25 cellular contexts compared by ENCODE assay signal in the genomic region with DNA sequence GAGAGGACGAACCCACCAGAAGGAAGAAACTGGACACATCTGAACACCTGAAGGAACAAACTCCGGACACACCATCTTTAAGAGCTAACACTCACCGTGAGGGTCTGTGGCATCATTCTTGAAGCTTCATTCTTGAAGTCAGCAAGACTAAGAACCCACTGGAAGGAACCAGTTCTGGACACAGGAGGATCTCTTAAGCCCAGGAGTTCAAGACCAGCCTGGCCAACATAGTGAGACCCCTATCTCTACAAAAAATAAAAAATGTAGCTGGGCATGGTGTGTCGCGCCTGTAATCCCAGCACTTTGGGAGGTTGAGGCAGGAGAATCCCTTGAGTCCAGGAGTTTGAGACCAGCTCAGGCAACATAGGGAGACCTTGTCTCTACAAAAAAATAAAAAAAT. TPM values are rescaled to one million over a fixed set of nuclear protein-coding genes. Genes with fewer than 3 reads are reported as not detected.
DNase-seq lines count a peak whose midpoint lies in the region; ATAC-seq, FAIRE-seq and TF ChIP-seq lines count a peak whose summit lies in the region.
"Had no signal": no experiment of that assay in that cellular context is flagged by ENCODE, and none has a peak within 500 bp of the region (broad histone marks: within the 10 kb centered on the region; RNA-seq: fewer than 3 reads in every experiment).

No MANE protein-coding gene starts in this region.

- H3K9me3 Mint-ChIP-seq in T-helper 2 cell treated with Interferon-gamma antibody and Interleukin-4, amounts not matched to agents 5 μg/mL and 100 μg/mL, for 36 hours = no peaks in the 10 kb centered on the region
- no peaks in the 10 kb centered on the region for H3K9me3 Mint-ChIP-seq in activated naive CD8-positive, alpha-beta T cell (ENCODE audit: low read depth)
- no peaks in the 10 kb centered on the region for H3K9me3 Mint-ChIP-seq in stimulated activated naive CD8-positive, alpha-beta T cell treated with anti-CD3 and anti-CD28 coated beads, Interleukin-15, amount 100 ng/mL, for 72 hours
- H3K9me3 Mint-ChIP-seq: IgD-negative memory B cell had no signal

- peak overlapping the region; percentile 70 for H3K4me2 ChIP-seq in HepG2 (ENCODE audit: low read depth, low read length)

- H2AFZ ChIP-seq in HepG2 (ENCODE audit: low read length) = peak overlapping the region; percentile 95

- POLR2A ChIA-PET in HepG2 (lab: Yijun Ruan, JAX) = interaction anchor here (1.0 to 3.0 kb wide), 9 partner anchors 8 to 351 kb away, joined by 3 to 20 read pairs (median 4); a partner anchor contains a TSS

- H3K27me3 ChIP-seq in HepG2 (ENCODE audit: control insufficient read depth in 1 of 2, insufficient read depth in 2 of 2, low read length in 2 of 2) = no peaks in the 10 kb centered on the region
- H3K27me3 ChIP-seq in right lobe of liver = no peaks in the 10 kb centered on the region
- H3K27me3 ChIP-seq: MG63 had no signal

- CTCF ChIA-PET in HepG2 (lab: Yijun Ruan, JAX; ENCODE audit: low intra/inter-chr PET ratio, low total read pairs) = no interaction called here

- no peaks in the 10 kb centered on the region for H3K36me3 Mint-ChIP-seq in T-helper 2 cell treated with Interferon-gamma antibody and Interleukin-4, amounts not matched to agents 5 μg/mL and 100 μg/mL, for 36 hours (ENCODE audit: low read depth)
- peaks cover 2% of the 10 kb centered on the region for H3K36me3 Mint-ChIP-seq in activated naive CD8-positive, alpha-beta T cell
- H3K36me3 Mint-ChIP-seq: CD4-positive, CD25-positive, alpha-beta regulatory T cell had no signal

- no peaks in the 10 kb centered on the region for H3K79me2 ChIP-seq in HepG2 (ENCODE audit: insufficient read depth, low read length)

- H3K27me3 Mint-ChIP-seq in T-helper 2 cell treated with Interferon-gamma antibody and Interleukin-4, amounts not matched to agents 5 μg/mL and 100 μg/mL, for 36 hours (ENCODE audit: low read depth) = peaks cover 4% of the 10 kb centered on the region
- no peaks in the 10 kb centered on the region for H3K27me3 Mint-ChIP-seq in activated naive CD8-positive, alpha-beta T cell
- peaks cover 8% of the 10 kb centered on the region for H3K27me3 Mint-ChIP-seq in stimulated activated naive CD8-positive, alpha-beta T cell treated with anti-CD3 and anti-CD28 coated beads, Interleukin-15, amount 100 ng/mL, for 72 hours

- TF ChIP-seq EP300 in HepG2 (IDR thresholded peaks at IDR 0.05; ENCODE audit: low read depth in 2 of 2, low read length in 2 of 2) = no peak
- TF ChIP-seq EP300 in HepG2 (CRISPR knock-in tag; IDR thresholded peaks at IDR 0.05; ENCODE audit: borderline replicate concordance) = no peak

- BruUV-seq in HepG2 (replicated peaks; lab: Mats Ljungman, UMichigan) = no TSS peak

- intact Hi-C loops in HepG2 (cut with micrococcal nuclease; ENCODE audit: unreplicated experiment) = no loop called here
- intact Hi-C loops in right lobe of liver (cut with DNase I) = loop anchor here (5.0 to 10.0 kb wide), 2 partner anchors 94 to 184 kb away; a partner anchor contains a TSS

- H3K4me1 ChIP-seq in HepG2 (ENCODE audit: insufficient read depth, low read length) (peaks cover 62% of the 10 kb centered on the region), right lobe of liver (peaks cover 0 to 17% (median 5%) of the 10 kb centered on the region in 4 donors)

- peak overlapping the region; percentile 34; the same call in 1 of the 2 replicates for H3K9ac ChIP-seq in HepG2 (ENCODE audit: insufficient read depth, low read depth, low read length)

- H3K4me3 Mint-ChIP-seq in T-helper 2 cell treated with Interferon-gamma antibody and Interleukin-4, amounts not matched to agents 5 μg/mL and 100 μg/mL, for 36 hours = peak overlapping the region; percentile 46
- peak overlapping the region; percentile 70 for H3K4me3 Mint-ChIP-seq in activated naive CD8-positive, alpha-beta T cell
- peak overlapping the region; percentile 59 for H3K4me3 Mint-ChIP-seq in stimulated activated naive CD8-positive, alpha-beta T cell treated with anti-CD3 and anti-CD28 coated beads, Interleukin-15, amount 100 ng/mL, for 72 hours
- H3K4me3 Mint-ChIP-seq: B cell, IgD-negative memory B cell had no signal

- H3K27ac Mint-ChIP-seq in T-helper 2 cell treated with Interferon-gamma antibody and Interleukin-4, amounts not matched to agents 5 μg/mL and 100 μg/mL, for 36 hours = no peak overlapping the region
- H3K27ac Mint-ChIP-seq in activated naive CD8-positive, alpha-beta T cell = no peak overlapping the region
- no peak overlapping the region for H3K27ac Mint-ChIP-seq in stimulated activated naive CD8-positive, alpha-beta T cell treated with anti-CD3 and anti-CD28 coated beads, Interleukin-15, amount 100 ng/mL, for 72 hours
- H3K27ac Mint-ChIP-seq: B cell, IgD-negative memory B cell had no signal

- no peak for TF ChIP-seq CTCF in HepG2 (CRISPR knock-in tag; IDR thresholded peaks at IDR 0.05)
- TF ChIP-seq CTCF in right lobe of liver (IDR thresholded peaks at IDR 0.05) = no peak

- WGBS in HepG2 (ENCODE audit: low lambda C conversion rate) = 90% methylated on average over 4 of the region's 5 CpGs
- WGBS in right lobe of liver (ENCODE audit: insufficient coverage, low coverage, low lambda C conversion rate, missing lambda C conversion rate) = 94% methylated on average over 3 of the region's 5 CpGs

- TF ChIP-seq RAD21 in HepG2 (CRISPR knock-in tag; IDR thresholded peaks at IDR 0.05) = no peak

- FAIRE-seq in HepG2 (lab: Jason Lieb, UNC) = no peak
- FAIRE-seq: GM19239, HTR-8/SVneo had no signal

- TF ChIP-seq POLR2A in HepG2 (IDR thresholded peaks at IDR 0.05; ENCODE audit: insufficient read depth in 1 of 2, low read depth in 2 of 2, low read length in 2 of 2) = no peak
- no peak for TF ChIP-seq POLR2A in right lobe of liver (IDR thresholded peaks at IDR 0.05)

- ATAC-seq in HepG2 (no peak), right lobe of liver (no peak), GM19351 (IDR thresholded peaks at IDR 0.05; ENCODE audit: unreplicated experiment) (no peak)
- no peak for ATAC-seq in stimulated activated naive CD8-positive, alpha-beta T cell treated with anti-CD3 and anti-CD28 coated beads, Interleukin-15, amount 100 ng/mL, for 72 hours
- ATAC-seq: HCT116, PC-3 had no signal

- H3K27ac ChIP-seq in HepG2 (ENCODE audit: extremely low read length, insufficient read depth, low read length) (peak overlapping the region; percentile 41), right lobe of liver (no peak overlapping the region)
- H3K27ac ChIP-seq: RWPE1 had no signal

- H3K9me3 ChIP-seq in HepG2 (ENCODE audit: low read length) (no peaks in the 10 kb centered on the region), right lobe of liver (no peaks in the 10 kb centered on the region)

- in situ Hi-C loops in HepG2 (cut with HindIII; ENCODE audit: extremely low pct_ligation_motif_present, low pct_unique_long_range_greater_than_20kb) = no loop called here

- H4K20me1 ChIP-seq in HepG2 (ENCODE audit: insufficient read depth, low read length) = no peaks in the 10 kb centered on the region

- H3K4me3 ChIP-seq in HepG2 (replicated peaks in 1 of 3; ENCODE audit: insufficient read depth in 1 of 3, low read depth in 2 of 3, low read length in 3 of 3) (peak overlapping the region; percentile 16 to 57 (median 37); a peak in 5 of 6 replicates), right lobe of liver (no peak overlapping the region)
- H3K4me3 ChIP-seq: MG63 had no signal

- no peak for DNase-seq in T-helper 2 cell treated with Interferon-gamma antibody and Interleukin-4, amounts not matched to agents 5 μg/mL and 100 μg/mL, for 36 hours (ENCODE audit: low spot score)
- DNase-seq in T-helper 2 cell = no peak
- DNase-seq in HepG2 (ENCODE audit: low spot score) = no peak
- DNase-seq in right lobe of liver = no peak
- no peak for DNase-seq in stimulated activated naive CD8-positive, alpha-beta T cell treated with anti-CD3 and anti-CD28 coated beads, Interleukin-15, amount 100 ng/mL, for 72 hours
- no peak for DNase-seq in SIG-M5 (lab: John Stamatoyannopoulos, UW)
- DNase-seq: 8988T; CD4-positive, CD25-positive, alpha-beta regulatory T cell; GF-D8; GOT3; Kasumi-1; MG63; NCI-H1048; NCI-H1436 treated with DMSO at 0.1 percent for 48 hours; NCI-H2029; NCI-H526; PC-3 had no signal

- H3K36me3 ChIP-seq in HepG2 (replicated peaks in 1 of 2; ENCODE audit: control insufficient read depth in 1 of 2, insufficient read depth in 2 of 2, low read length in 2 of 2) (no peaks in the 10 kb centered on the region), right lobe of liver (no peaks in the 10 kb centered on the region)

- peaks cover 6% of the 10 kb centered on the region for H3K4me1 Mint-ChIP-seq in T-helper 2 cell treated with Interferon-gamma antibody and Interleukin-4, amounts not matched to agents 5 μg/mL and 100 μg/mL, for 36 hours (ENCODE audit: low read depth)
- H3K4me1 Mint-ChIP-seq in activated naive CD8-positive, alpha-beta T cell (ENCODE audit: low read depth) = peaks cover 3% of the 10 kb centered on the region
- peaks cover 4% of the 10 kb centered on the region for H3K4me1 Mint-ChIP-seq in stimulated activated naive CD8-positive, alpha-beta T cell treated with anti-CD3 and anti-CD28 coated beads, Interleukin-15, amount 100 ng/mL, for 72 hours
- H3K4me1 Mint-ChIP-seq: B cell had no signal

RNA-seq across cellular contexts. Expression of a gene that starts 20.5 kb away (rescaled TPM):
- total RNA-seq in HepG2 (2016; rRNA removed; fragmentation: Illumina TruSeq; extraction: Trizol) (10.8 and 11.8 TPM in 2 replicates), right lobe of liver (10 to 100 TPM in 2 of 6 experiments, 1 to 10 TPM in 4; 7.0 to 12.1 (median 9.0) TPM)
- 1.2 and 1.4 TPM in 2 replicates for total RNA-seq in HepG2 (2016; cell fraction: cytosol; rRNA removed; fragmentation: Illumina TruSeq; extraction: Trizol; ENCODE audit: low read depth)
- 11.1 and 11.4 TPM in 2 replicates for total RNA-seq in HepG2 (2016; cell fraction: insoluble cytoplasmic fraction; rRNA removed; fragmentation: Illumina TruSeq; extraction: Trizol)
- 7.1 and 7.4 TPM in 2 replicates for total RNA-seq in HepG2 (2016; cell fraction: membrane; rRNA removed; fragmentation: Illumina TruSeq; extraction: Trizol)
- 8.5 and 10.1 TPM in 2 replicates for total RNA-seq in HepG2 (2016; cell fraction: nucleus; rRNA removed; fragmentation: Illumina TruSeq; extraction: Trizol)
- polyA plus RNA-seq in HepG2 (2011; rRNA removed) = 7.2 and 8.3 TPM in 2 replicates
- 3.3 and 3.9 TPM in 2 replicates for polyA plus RNA-seq in HepG2 (2011; cell fraction: cytosol; rRNA removed)
- 6.3 and 6.8 TPM in 2 replicates for polyA plus RNA-seq in HepG2 (2011; cell fraction: nucleus; rRNA removed)
- 16.2 and 16.9 TPM in 2 replicates for polyA plus RNA-seq in HepG2 (2012)
- 1.7 and 1.9 TPM in 2 replicates for polyA plus RNA-seq in HepG2 (2016; cell fraction: cytosol; fragmentation: Illumina TruSeq; extraction: Trizol; ENCODE audit: low read depth)
- polyA plus RNA-seq in HepG2 (2016; cell fraction: insoluble cytoplasmic fraction; fragmentation: Illumina TruSeq; extraction: Trizol; ENCODE audit: low read depth) = 14.6 and 18.9 TPM in 2 replicates
- polyA plus RNA-seq in HepG2 (2016; cell fraction: membrane; fragmentation: Illumina TruSeq; extraction: Trizol; ENCODE audit: low read depth) = 4.5 and 5.5 TPM in 2 replicates
- 17.7 and 23.9 TPM in 2 replicates for polyA plus RNA-seq in HepG2 (2016; cell fraction: nucleus; fragmentation: Illumina TruSeq; extraction: Trizol; ENCODE audit: insufficient read depth, low read depth)
- polyA minus RNA-seq in HepG2 (2011; rRNA and poly(A)+ RNA removed; ENCODE audit: low replicate concordance) = 10.7 and 12.1 TPM in 2 replicates
- 8.1 and 9.5 TPM in 2 replicates for polyA minus RNA-seq in HepG2 (2011; cell fraction: cytosol; rRNA and poly(A)+ RNA removed)
- 7.2 and 8.5 TPM in 2 replicates for polyA minus RNA-seq in HepG2 (2011; cell fraction: nucleus; rRNA and poly(A)+ RNA removed)

RNA-seq across cellular contexts. Expression of a gene that starts 21.3 kb away (rescaled TPM):
- total RNA-seq in HepG2 (2016; rRNA removed; fragmentation: Illumina TruSeq; extraction: Trizol) (1.1 and 4.5 TPM in 2 replicates), right lobe of liver (10 to 100 TPM in 1 of 6 experiments, 1 to 10 TPM in 5; 1.4 to 16.5 (median 4.4) TPM)
- 1.5 and 1.9 TPM in 2 replicates for total RNA-seq in HepG2 (2016; cell fraction: cytosol; rRNA removed; fragmentation: Illumina TruSeq; extraction: Trizol; ENCODE audit: low read depth)
- total RNA-seq in HepG2 (2016; cell fraction: insoluble cytoplasmic fraction; rRNA removed; fragmentation: Illumina TruSeq; extraction: Trizol) = 1.3 and 2.7 TPM in 2 replicates
- total RNA-seq in HepG2 (2016; cell fraction: membrane; rRNA removed; fragmentation: Illumina TruSeq; extraction: Trizol) = 1.7 TPM in 2 replicates
- 4.2 and 4.8 TPM in 2 replicates for total RNA-seq in HepG2 (2016; cell fraction: nucleus; rRNA removed; fragmentation: Illumina TruSeq; extraction: Trizol)
- 7.3 and 7.8 TPM in 2 replicates for polyA plus RNA-seq in HepG2 (2011; rRNA removed)
- 1.8 and 1.9 TPM in 2 replicates for polyA plus RNA-seq in HepG2 (2011; cell fraction: cytosol; rRNA removed)
- 53.9 and 60.7 TPM in 2 replicates for polyA plus RNA-seq in HepG2 (2011; cell fraction: nucleus; rRNA removed)
- 6.4 and 8.2 TPM in 2 replicates for polyA plus RNA-seq in HepG2 (2012)
- 0.27 and 0.35 TPM in 2 replicates for polyA plus RNA-seq in HepG2 (2016; cell fraction: cytosol; fragmentation: Illumina TruSeq; extraction: Trizol; ENCODE audit: low read depth)
- polyA plus RNA-seq in HepG2 (2016; cell fraction: insoluble cytoplasmic fraction; fragmentation: Illumina TruSeq; extraction: Trizol; ENCODE audit: low read depth) = 1.6 and 2.4 TPM in 2 replicates
- polyA plus RNA-seq in HepG2 (2016; cell fraction: membrane; fragmentation: Illumina TruSeq; extraction: Trizol; ENCODE audit: low read depth) = 0.85 and 0.91 TPM in 2 replicates
- polyA plus RNA-seq in HepG2 (2016; cell fraction: nucleus; fragmentation: Illumina TruSeq; extraction: Trizol; ENCODE audit: insufficient read depth, low read depth) = 23.6 and 26.4 TPM in 2 replicates
- 4.9 and 19.9 TPM in 2 replicates for polyA minus RNA-seq in HepG2 (2011; rRNA and poly(A)+ RNA removed; ENCODE audit: low replicate concordance)
- 0.53 and 1.3 TPM in 2 replicates for polyA minus RNA-seq in HepG2 (2011; cell fraction: cytosol; rRNA and poly(A)+ RNA removed)
- polyA minus RNA-seq in HepG2 (2011; cell fraction: nucleus; rRNA and poly(A)+ RNA removed) = 10.6 and 13.8 TPM in 2 replicates

RNA-seq across cellular contexts. Expression of a gene that starts 58.2 kb away (rescaled TPM):
- total RNA-seq in HepG2 (2016; rRNA removed; fragmentation: Illumina TruSeq; extraction: Trizol) = 29.6 and 30.8 TPM in 2 replicates
- 27.8 and 32.3 TPM in 2 replicates for total RNA-seq in HepG2 (2016; cell fraction: cytosol; rRNA removed; fragmentation: Illumina TruSeq; extraction: Trizol; ENCODE audit: low read depth)
- total RNA-seq in HepG2 (2016; cell fraction: insoluble cytoplasmic fraction; rRNA removed; fragmentation: Illumina TruSeq; extraction: Trizol) = 26.4 and 32.2 TPM in 2 replicates
- total RNA-seq in HepG2 (2016; cell fraction: membrane; rRNA removed; fragmentation: Illumina TruSeq; extraction: Trizol) = 28.8 and 30.1 TPM in 2 replicates
- 30.8 and 38.1 TPM in 2 replicates for total RNA-seq in HepG2 (2016; cell fraction: nucleus; rRNA removed; fragmentation: Illumina TruSeq; extraction: Trizol)
- 60.9 and 62.9 TPM in 2 replicates for polyA plus RNA-seq in HepG2 (2011; rRNA removed)
- polyA plus RNA-seq in HepG2 (2011; cell fraction: cytosol; rRNA removed) = 25.1 and 35.9 TPM in 2 replicates
- polyA plus RNA-seq in HepG2 (2011; cell fraction: nucleus; rRNA removed) = 142 and 152 TPM in 2 replicates
- 70.7 and 76.1 TPM in 2 replicates for polyA plus RNA-seq in HepG2 (2012)
- 5.4 and 6.1 TPM in 2 replicates for polyA plus RNA-seq in HepG2 (2016; cell fraction: cytosol; fragmentation: Illumina TruSeq; extraction: Trizol; ENCODE audit: low read depth)
- 32.0 and 41.3 TPM in 2 replicates for polyA plus RNA-seq in HepG2 (2016; cell fraction: insoluble cytoplasmic fraction; fragmentation: Illumina TruSeq; extraction: Trizol; ENCODE audit: low read depth)
- polyA plus RNA-seq in HepG2 (2016; cell fraction: membrane; fragmentation: Illumina TruSeq; extraction: Trizol; ENCODE audit: low read depth) = 18.7 and 20.0 TPM in 2 replicates
- polyA plus RNA-seq in HepG2 (2016; cell fraction: nucleus; fragmentation: Illumina TruSeq; extraction: Trizol; ENCODE audit: insufficient read depth, low read depth) = 74.6 and 84.0 TPM in 2 replicates
- polyA minus RNA-seq in HepG2 (2011; rRNA and poly(A)+ RNA removed; ENCODE audit: low replicate concordance) = 60.8 and 70.8 TPM in 2 replicates
- 20.8 and 24.8 TPM in 2 replicates for polyA minus RNA-seq in HepG2 (2011; cell fraction: cytosol; rRNA and poly(A)+ RNA removed)
- polyA minus RNA-seq in HepG2 (2011; cell fraction: nucleus; rRNA and poly(A)+ RNA removed) = 59.5 and 60.8 TPM in 2 replicates
- total RNA-seq in right lobe of liver = 10 to 100 TPM; 19.6 to 31.5 (median 25.9) TPM

Comparison
In these comparisons a context has a peak if more than half of its experiments do, and no peak if none do; other contexts are left out.
1. H3K4me3 ChIP-seq: peak in HepG2 (3 of 3); none in right lobe of liver (0 of 3).
2. Peak in every context shown above with its lines, with median percentiles within 50 percentile points of each other: H3K4me3 Mint-ChIP-seq.